In the genomic region with DNA sequence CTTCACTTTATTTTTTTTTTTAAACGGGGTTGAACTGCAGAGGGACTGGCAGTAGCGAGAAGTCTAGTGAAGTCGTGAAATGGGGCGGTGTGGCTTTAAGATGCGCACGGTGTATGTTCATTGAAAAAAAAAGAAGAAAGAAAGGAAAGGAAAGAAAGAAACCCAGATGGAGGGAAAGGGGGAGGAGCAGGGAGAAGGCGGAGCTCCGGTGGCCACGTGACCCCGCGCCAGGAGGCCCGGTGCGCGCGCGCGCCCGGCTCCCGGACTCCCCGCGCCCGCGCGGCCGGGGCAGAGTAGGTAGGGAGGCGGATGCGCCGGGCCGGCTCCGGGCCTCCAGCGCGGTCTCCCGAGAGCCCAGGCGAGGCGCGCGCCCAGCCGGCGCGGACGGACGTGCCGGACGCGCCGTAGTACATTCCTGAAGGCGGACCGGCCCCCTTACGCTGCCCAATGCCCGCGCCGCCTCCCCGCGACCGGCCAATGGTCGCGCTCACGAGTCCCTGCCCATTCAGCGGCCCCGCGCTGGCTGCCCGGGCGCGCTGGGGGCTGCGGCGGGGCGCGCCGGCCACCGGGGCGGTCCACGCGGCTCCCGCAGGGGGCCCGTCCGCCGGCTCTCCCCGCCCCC, we compare ENCODE assay signal across 8 cellular contexts. TPM values are rescaled to one million over a fixed set of nuclear protein-coding genes. Genes with fewer than 3 reads are reported as not detected.
DNase-seq lines count a peak whose midpoint lies in the region; ATAC-seq and TF ChIP-seq lines count a peak whose summit lies in the region.

No MANE protein-coding gene starts in this region.

- peak overlapping the region; percentile 91 for H3K4me3 Mint-ChIP-seq in activated naive CD8-positive, alpha-beta T cell treated with anti-CD3 and anti-CD28 coated beads, Interleukin-2, amount 10 ng/mL, durations not matched to agents 7 days and 5 days
- H3K4me3 Mint-ChIP-seq in glutamatergic neuron (ENCODE audit: unreplicated experiment) = peak overlapping the region; percentile 97

- peak overlapping the region; percentile 84 for H3K27ac Mint-ChIP-seq in activated naive CD8-positive, alpha-beta T cell treated with anti-CD3 and anti-CD28 coated beads, Interleukin-2, amount 10 ng/mL, durations not matched to agents 7 days and 5 days
- peak overlapping the region; percentile 98 for H3K27ac Mint-ChIP-seq in glutamatergic neuron (ENCODE audit: unreplicated experiment)

- WGBS in thymus = under 1% methylated on average over 78 of the region's 78 CpGs

- POLR2A ChIA-PET in HEK293T (lab: Yijun Ruan, JAX) = interaction anchor here (0.6 to 1.0 kb wide), 2 partner anchors 12 to 194 kb away, joined by 3 read pairs; no protein-coding TSS in a partner anchor
- POLR2A ChIA-PET in activated naive CD8-positive, alpha-beta T cell treated with anti-CD3 and anti-CD28 coated beads, Interleukin-2, amount 10 ng/mL, durations not matched to agents 7 days and 5 days (lab: Charles Lee) = interaction anchor here (0.9 to 2.4 kb wide), 6 partner anchors 16 to 499 kb away, joined by 3 to 13 read pairs (median 7); no protein-coding TSS in a partner anchor

- peaks cover 1% of the 10 kb centered on the region for H3K9me3 ChIP-seq in thymus (ENCODE audit: control insufficient read depth)

- peaks cover 90% of the 10 kb centered on the region for H3K27me3 ChIP-seq in thymus (ENCODE audit: control insufficient read depth, insufficient read depth)

- DNase-seq in GM04504 (ENCODE audit: low read depth) = peak; percentile 95
- peak; percentile 73 for DNase-seq in HEK293T (ENCODE audit: extremely low spot score)
- peak; percentile 80 for DNase-seq in NCI-H1048 (lab: John Stamatoyannopoulos, UW)
- DNase-seq in activated naive CD8-positive, alpha-beta T cell treated with anti-CD3 and anti-CD28 coated beads, Interleukin-2, amount 10 ng/mL, durations not matched to agents 7 days and 5 days = peak; percentile 88
- peak; percentile 92 for DNase-seq in glutamatergic neuron
- DNase-seq in omental fat pad (ENCODE audit: low spot score) = peak; percentile 48

- peak; percentile 77 for ATAC-seq in SK-N-SH treated with all-trans-retinoic acid at 6 μM for 48 hours
- ATAC-seq in activated naive CD8-positive, alpha-beta T cell treated with anti-CD3 and anti-CD28 coated beads, Interleukin-2, amount 10 ng/mL, durations not matched to agents 7 days and 5 days (ENCODE audit: low read depth) = peak; percentile 66
- peak; percentile 87 for ATAC-seq in omental fat pad (ENCODE audit: low FRiP score)

- peaks cover 51% of the 10 kb centered on the region for H3K27me3 Mint-ChIP-seq in activated naive CD8-positive, alpha-beta T cell treated with anti-CD3 and anti-CD28 coated beads, Interleukin-2, amount 10 ng/mL, durations not matched to agents 7 days and 5 days
- H3K27me3 Mint-ChIP-seq in glutamatergic neuron (ENCODE audit: unreplicated experiment) = peaks cover 23% of the 10 kb centered on the region

- peaks cover 31% of the 10 kb centered on the region for H3K4me1 Mint-ChIP-seq in activated naive CD8-positive, alpha-beta T cell treated with anti-CD3 and anti-CD28 coated beads, Interleukin-2, amount 10 ng/mL, durations not matched to agents 7 days and 5 days
- H3K4me1 Mint-ChIP-seq in glutamatergic neuron (ENCODE audit: low read depth, unreplicated experiment) = peaks cover 20% of the 10 kb centered on the region

- H3K9me3 Mint-ChIP-seq in activated naive CD8-positive, alpha-beta T cell treated with anti-CD3 and anti-CD28 coated beads, Interleukin-2, amount 10 ng/mL, durations not matched to agents 7 days and 5 days = no peaks in the 10 kb centered on the region
- peaks cover 26% of the 10 kb centered on the region for H3K9me3 Mint-ChIP-seq in glutamatergic neuron (ENCODE audit: unreplicated experiment)

- H3K4me3 ChIP-seq in thymus (ENCODE audit: low read length) = peak overlapping the region; percentile 73

- H3K36me3 ChIP-seq in thymus (ENCODE audit: control insufficient read depth, insufficient read depth) = no peaks in the 10 kb centered on the region

- peaks cover 4% of the 10 kb centered on the region for H3K36me3 Mint-ChIP-seq in activated naive CD8-positive, alpha-beta T cell treated with anti-CD3 and anti-CD28 coated beads, Interleukin-2, amount 10 ng/mL, durations not matched to agents 7 days and 5 days
- H3K36me3 Mint-ChIP-seq in glutamatergic neuron (ENCODE audit: unreplicated experiment) = peaks cover 4% of the 10 kb centered on the region

- peaks cover 24% of the 10 kb centered on the region for H3K4me1 ChIP-seq in thymus (ENCODE audit: control insufficient read depth, insufficient read depth, low read length)

- CTCF ChIA-PET in HEK293T (lab: Yijun Ruan, JAX) = no interaction called here

- TF ChIP-seq CTCF in glutamatergic neuron (IDR thresholded peaks at IDR 0.05; ENCODE audit: partially characterized antibody, unreplicated experiment) = no peak
- TF ChIP-seq CTCF in omental fat pad (IDR thresholded peaks at IDR 0.05) = no peak

- peak overlapping the region; percentile 73 for H3K27ac ChIP-seq in thymus (ENCODE audit: low read depth)

TF ChIP-seq in HEK293T, 16 proteins besides CTCF, POLR2A, EP300 and RAD21:
- TF ChIP-seq BHLHE40 (IDR thresholded peaks at IDR 0.05; ENCODE audit: borderline replicate concordance) (no peak), NFRKB (IDR thresholded peaks at IDR 0.05) (no peak), ZNF384 (IDR thresholded peaks at IDR 0.05) (peak; percentile 91; the same call in 1 of the 2 replicates), FOXA1 (IDR thresholded peaks at IDR 0.05) (no peak), FOXM1 (IDR thresholded peaks at IDR 0.05; ENCODE audit: borderline replicate concordance) (peak; percentile 17; the same call in 1 of the 2 replicates), ARNT (IDR thresholded peaks at IDR 0.05) (peak; percentile 65; the same call in 1 of the 2 replicates)

TF ChIP-seq in SK-N-SH treated with all-trans-retinoic acid at 6 μM for 48 hours, 23 proteins besides CTCF, POLR2A, EP300 and RAD21:
- TF ChIP-seq ZC3H10 (CRISPR knock-in tag; IDR thresholded peaks at IDR 0.05) (no peak), TCF4 (CRISPR knock-in tag; IDR thresholded peaks at IDR 0.05; ENCODE audit: borderline replicate concordance) (no peak), ISL1 (CRISPR knock-in tag; IDR thresholded peaks at IDR 0.05) (no peak), GLIS3 (CRISPR knock-in tag; IDR thresholded peaks at IDR 0.05) (no peak), PPARA (CRISPR knock-in tag; IDR thresholded peaks at IDR 0.05; ENCODE audit: borderline replicate concordance) (no peak), SNAI2 (CRISPR knock-in tag; IDR thresholded peaks at IDR 0.05) (no peak)

RNA-seq across cellular contexts. Expression of a gene that starts 6.0 kb away (rescaled TPM):
- total RNA-seq in activated naive CD8-positive, alpha-beta T cell treated with anti-CD3 and anti-CD28 coated beads, Interleukin-2, amount 10 ng/mL, durations not matched to agents 7 days and 5 days = 10 to 100 TPM; 19.4 to 21.9 TPM
- total RNA-seq in glutamatergic neuron (ENCODE audit: unreplicated experiment) (104 TPM), omental fat pad (10 to 100 TPM in 1 of 4 donors, 1 to 10 TPM in 3; 3.1 to 14.2 (median 7.9) TPM)
- polyA plus RNA-seq in thymus = 3.4 TPM

Comparison
In these comparisons a context has a peak if more than half of its experiments do, and no peak if none do; other contexts are left out.
1. Peak in every context shown above with its lines: DNase-seq, ATAC-seq, H3K4me3 ChIP-seq and H3K27ac ChIP-seq.